In genomic region chr12:79691299-79692248, GRCh38 we compare ENCODE assay signal across 8 cellular contexts. TPM values are rescaled to one million over a fixed set of nuclear protein-coding genes. Genes with fewer than 3 reads are reported as not detected.
DNase-seq lines count a peak whose midpoint lies in the region; ATAC-seq and TF ChIP-seq lines count a peak whose summit lies in the region.

No MANE protein-coding gene starts in this region.

- ATAC-seq in right lobe of liver, result peak; percentile 2 to 27 (median 11)
- ATAC-seq in GM21528 (IDR thresholded peaks at IDR 0.05; ENCODE audit: low FRiP score, unreplicated experiment), result no peak

- no peaks in the 10 kb centered on the region for H3K9me3 ChIP-seq in right lobe of liver
- no peaks in the 10 kb centered on the region for H3K9me3 ChIP-seq in testis

- peak overlapping the region; percentile 97 for H3K4me3 ChIP-seq in choroid plexus epithelial cell (ENCODE audit: low read depth, low read length)
- peak overlapping the region; percentile 78 to 91 (median 81) for H3K4me3 ChIP-seq in right lobe of liver
- peak overlapping the region; percentile 84 to 99 for H3K4me3 ChIP-seq in testis

- 3% methylated on average over 27 of the region's 27 CpGs for whole genome bisulfite sequencing in right lobe of liver (ENCODE audit: insufficient coverage, low coverage, low lambda C conversion rate, missing lambda C conversion rate)
- 6 to 12% methylated on average over 21 to 27 of the region's 27 CpGs for WGBS in testis, 2 donors

- H3K27ac ChIP-seq in right lobe of liver (peak overlapping the region; percentile 75 to 91 (median 87)), testis (peak overlapping the region; percentile 80 to 97)

- peak; percentile 18 for TF ChIP-seq POLR2A in right lobe of liver (IDR thresholded peaks at IDR 0.05)
- TF ChIP-seq POLR2A in testis (IDR thresholded peaks at IDR 0.05), result no peak

- H3K27me3 ChIP-seq in right lobe of liver (no peaks in the 10 kb centered on the region), testis (no peaks in the 10 kb centered on the region)

- peak; percentile 59 for DNase-seq in activated CD8-positive, alpha-beta memory T cell treated with anti-CD3 and anti-CD28 coated beads for 24 hours
- no peak for DNase-seq in activated CD8-positive, alpha-beta memory T cell treated with anti-CD3 and anti-CD28 coated beads, Interleukin-2, amount 50 U/mL, for 4 hours
- peak; percentile 51 for DNase-seq in NCI-H526 treated with DMSO at 0.1 percent for 48 hours (lab: John Stamatoyannopoulos, UW)
- DNase-seq in choroid plexus epithelial cell (ENCODE audit: low read depth), result peak; percentile 89
- no peak for DNase-seq in right lobe of liver
- DNase-seq in testis, result peak; percentile 44
- DNase-seq in activated CD4-positive, CD25-positive, alpha-beta regulatory T cell (lab: John Stamatoyannopoulos, UW), result no peak

- TF ChIP-seq CTCF in choroid plexus epithelial cell (conservative IDR thresholded peaks at IDR 0.05; ENCODE audit: low read depth, low read length) (no peak), right lobe of liver (IDR thresholded peaks at IDR 0.05) (no peak), testis (IDR thresholded peaks at IDR 0.05) (no peak)

- H3K4me1 ChIP-seq in right lobe of liver, result peaks cover 0 to 3% (median 1%) of the 10 kb centered on the region in 4 donors
- H3K4me1 ChIP-seq in testis, result peaks cover 7% of the 10 kb centered on the region

- H3K36me3 ChIP-seq in right lobe of liver (no peaks in the 10 kb centered on the region), testis (ENCODE audit: low read depth, missing control alignments) (no peaks in the 10 kb centered on the region)

- intact Hi-C loops in right lobe of liver (cut with DNase I), result loop anchor here in 1 of 2 donors (5.0 kb wide), 1 partner anchor 134 kb away; no protein-coding TSS in a partner anchor
- intact Hi-C loops in testis (cut with DNase I; ENCODE audit: low total_unique reads), result loop anchor here (5.0 to 10.0 kb wide), 2 partner anchors 137 to 241 kb away; no protein-coding TSS in a partner anchor

RNA-seq across cellular contexts. Expression of gene PAWR, which starts 0.8 kb away (rescaled TPM):
- total RNA-seq in right lobe of liver, result 10 to 100 TPM; 25.0 to 62.3 (median 28.9) TPM
- 10 to 100 TPM; 50.2 to 59.2 TPM for total RNA-seq in testis
- 37.2 TPM for polyA plus RNA-seq in testis (ENCODE audit: insufficient read depth, low read depth, low replicate concordance)

Comparison
In these comparisons a context has a peak if more than half of its experiments do, and no peak if none do; other contexts are left out.
1. DNase-seq: peak in activated CD8-positive, alpha-beta memory T cell treated with anti-CD3 and anti-CD28 coated beads for 24 hours (single experiment), NCI-H526 treated with DMSO at 0.1 percent for 48 hours (single experiment), choroid plexus epithelial cell (single experiment) and testis (single experiment); none in activated CD8-positive, alpha-beta memory T cell treated with anti-CD3 and anti-CD28 coated beads, Interleukin-2, amount 50 U/mL, for 4 hours (single experiment), right lobe of liver (0 of 3) and activated CD4-positive, CD25-positive, alpha-beta regulatory T cell (0 of 4).
2. Peak in every context shown above with its lines, with median percentiles within 50 percentile points of each other: H3K4me3 ChIP-seq.